ENCODE assay signal across 8 cellular contexts in genomic region chr16:53434436-53435065, GRCh38. TPM values are rescaled to one million over a fixed set of nuclear protein-coding genes. Genes with fewer than 3 reads are reported as not detected.
DNase-seq lines count a peak whose midpoint lies in the region; ATAC-seq and TF ChIP-seq lines count a peak whose summit lies in the region.

A gene with protein sequence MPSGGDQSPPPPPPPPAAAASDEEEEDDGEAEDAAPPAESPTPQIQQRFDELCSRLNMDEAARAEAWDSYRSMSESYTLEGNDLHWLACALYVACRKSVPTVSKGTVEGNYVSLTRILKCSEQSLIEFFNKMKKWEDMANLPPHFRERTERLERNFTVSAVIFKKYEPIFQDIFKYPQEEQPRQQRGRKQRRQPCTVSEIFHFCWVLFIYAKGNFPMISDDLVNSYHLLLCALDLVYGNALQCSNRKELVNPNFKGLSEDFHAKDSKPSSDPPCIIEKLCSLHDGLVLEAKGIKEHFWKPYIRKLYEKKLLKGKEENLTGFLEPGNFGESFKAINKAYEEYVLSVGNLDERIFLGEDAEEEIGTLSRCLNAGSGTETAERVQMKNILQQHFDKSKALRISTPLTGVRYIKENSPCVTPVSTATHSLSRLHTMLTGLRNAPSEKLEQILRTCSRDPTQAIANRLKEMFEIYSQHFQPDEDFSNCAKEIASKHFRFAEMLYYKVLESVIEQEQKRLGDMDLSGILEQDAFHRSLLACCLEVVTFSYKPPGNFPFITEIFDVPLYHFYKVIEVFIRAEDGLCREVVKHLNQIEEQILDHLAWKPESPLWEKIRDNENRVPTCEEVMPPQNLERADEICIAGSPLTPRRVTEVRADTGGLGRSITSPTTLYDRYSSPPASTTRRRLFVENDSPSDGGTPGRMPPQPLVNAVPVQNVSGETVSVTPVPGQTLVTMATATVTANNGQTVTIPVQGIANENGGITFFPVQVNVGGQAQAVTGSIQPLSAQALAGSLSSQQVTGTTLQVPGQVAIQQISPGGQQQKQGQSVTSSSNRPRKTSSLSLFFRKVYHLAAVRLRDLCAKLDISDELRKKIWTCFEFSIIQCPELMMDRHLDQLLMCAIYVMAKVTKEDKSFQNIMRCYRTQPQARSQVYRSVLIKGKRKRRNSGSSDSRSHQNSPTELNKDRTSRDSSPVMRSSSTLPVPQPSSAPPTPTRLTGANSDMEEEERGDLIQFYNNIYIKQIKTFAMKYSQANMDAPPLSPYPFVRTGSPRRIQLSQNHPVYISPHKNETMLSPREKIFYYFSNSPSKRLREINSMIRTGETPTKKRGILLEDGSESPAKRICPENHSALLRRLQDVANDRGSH (plus strand): TSS chr16:53434471. CDS start chr16:53434557, 86 bp downstream.

- DNase-seq in DMS 273 (lab: John Stamatoyannopoulos, UW; ENCODE audit: unreplicated experiment) (peak; percentile 89), HPDE6-E6E7 (ENCODE audit: extremely low spot score) (peak; percentile 85), SHP77 treated with DMSO at 0.1 percent for 48 hours (lab: John Stamatoyannopoulos, UW) (peak; percentile 42), omental fat pad (ENCODE audit: low spot score) (peak; percentile 36)
- peak; percentile 86 for DNase-seq in activated naive CD4-positive, alpha-beta T cell treated with Interleukin-2 at 50 U/mL for 16 hours

- TF ChIP-seq CTCF in gastroesophageal sphincter (IDR thresholded peaks at IDR 0.05), result peak in 1 of 4 experiments; percentile 2
- no peak for TF ChIP-seq CTCF in omental fat pad (IDR thresholded peaks at IDR 0.05)

- peaks cover 0 to 2% (median 0%) of the 10 kb centered on the region in 3 donors for H3K9me3 ChIP-seq in gastroesophageal sphincter
- H3K9me3 ChIP-seq in thymus (ENCODE audit: control insufficient read depth), result no peaks in the 10 kb centered on the region

- no CpG with 5 or more reads among the region's 85 CpGs for WGBS in gastroesophageal sphincter (ENCODE audit: low coverage in 1 of 2), 2 donors
- WGBS in thymus, result under 1% methylated on average over 85 of the region's 85 CpGs

- peaks cover 4% of the 10 kb centered on the region for H3K27me3 ChIP-seq in gastroesophageal sphincter
- no peaks in the 10 kb centered on the region for H3K27me3 ChIP-seq in thymus (ENCODE audit: control insufficient read depth, insufficient read depth)

- H3K36me3 ChIP-seq in gastroesophageal sphincter, result peaks cover 0 to 2% of the 10 kb centered on the region in 2 donors
- H3K36me3 ChIP-seq in thymus (ENCODE audit: control insufficient read depth, insufficient read depth), result no peaks in the 10 kb centered on the region

- H3K4me1 ChIP-seq in gastroesophageal sphincter (peaks cover 0 to 28% (median 0%) of the 10 kb centered on the region in 3 donors), thymus (ENCODE audit: control insufficient read depth, insufficient read depth, low read length) (peaks cover 3% of the 10 kb centered on the region)

- no peak for TF ChIP-seq EP300 in gastroesophageal sphincter (IDR thresholded peaks at IDR 0.05)

- peak within 1 kb of the TSS; percentile 88 to 98 (median 95) for H3K27ac ChIP-seq in gastroesophageal sphincter
- H3K27ac ChIP-seq in thymus (ENCODE audit: low read depth), result peak within 1 kb of the TSS; percentile 95

- peak; percentile 48 to 49 for TF ChIP-seq POLR2A in gastroesophageal sphincter (IDR thresholded peaks at IDR 0.05)

- ATAC-seq in GM19468 (IDR thresholded peaks at IDR 0.05; ENCODE audit: extremely low read depth, unreplicated experiment) (peak; percentile 58), gastroesophageal sphincter (peak; percentile 89), omental fat pad (ENCODE audit: low FRiP score) (peak; percentile 80)

- H3K4me3 ChIP-seq in gastroesophageal sphincter, result peak within 1 kb of the TSS; percentile 78 to 92
- H3K4me3 ChIP-seq in thymus (ENCODE audit: low read length), result peak within 1 kb of the TSS; percentile 79

RNA-seq across cellular contexts. Expression of the gene that starts here (rescaled TPM):
- 100 to 1,000 TPM in 2 of 4 donors, 10 to 100 TPM in 2; 74.5 to 108 (median 98.7) TPM for total RNA-seq in gastroesophageal sphincter
- 10 to 100 TPM; 54.4 to 97.4 (median 80.1) TPM for total RNA-seq in omental fat pad
- 84.9 TPM for polyA plus RNA-seq in thymus

Comparison
In these comparisons a context has a peak if more than half of its experiments do, and no peak if none do; other contexts are left out.
1. Peak in every context shown above with its lines: DNase-seq, ATAC-seq, H3K4me3 ChIP-seq and H3K27ac ChIP-seq.
2. DNase-seq: peak in every context shown above with its lines; median percentile 89 in DMS 273; 86 in activated naive CD4-positive, alpha-beta T cell treated with Interleukin-2 at 50 U/mL for 16 hours; 85 in HPDE6-E6E7; 42 in SHP77 treated with DMSO at 0.1 percent for 48 hours; 36 in omental fat pad.